14 cellular contexts compared by ENCODE assay signal in genomic region chr7:40097728-40098127, GRCh38.
"Had no signal": no experiment of that assay in that cellular context is flagged by ENCODE, and none has a peak within 500 bp of the region (broad histone marks: within the 10 kb centered on the region; RNA-seq: fewer than 3 reads in every experiment).

No MANE protein-coding gene starts in this region.

- H3K9me3 Mint-ChIP-seq: activated T-helper 17 cell treated with anti-CD3 and anti-CD28 coated beads, Interleukin-2, amount 50 U/mL, for 72 hours; naive B cell; stimulated activated effector memory CD8-positive, alpha-beta T cell treated with anti-CD3 and anti-CD28 coated beads, Interleukin-12 subunit alpha, Interleukin-12 subunit beta, amount 100 ng/mL, for 72 hours; T-helper 2 cell treated with Interferon-gamma antibody and Interleukin-4, amounts not matched to agents 5 μg/mL and 100 μg/mL, for 36 hours had no signal

- H3K4me1 Mint-ChIP-seq: activated T-helper 17 cell treated with anti-CD3 and anti-CD28 coated beads, Interleukin-2, amount 50 U/mL, for 72 hours; stimulated activated effector memory CD8-positive, alpha-beta T cell treated with anti-CD3 and anti-CD28 coated beads, Interleukin-12 subunit alpha, Interleukin-12 subunit beta, amount 100 ng/mL, for 72 hours had no signal

- H3K4me1 ChIP-seq: spleen had no signal

- H3K4me3 ChIP-seq: coronary artery, sigmoid colon, spleen, thoracic aorta had no signal

- ATAC-seq: activated CD4-positive, CD25-positive, alpha-beta regulatory T cell treated with anti-CD3 and anti-CD28 coated beads, Interleukin-2, amount 50 U/mL, for 24 hours; activated T-helper 17 cell treated with anti-CD3 and anti-CD28 coated beads, Interleukin-2, amount 50 U/mL, for 72 hours; esophagus mucosa; left lobe of liver; stimulated activated effector memory CD8-positive, alpha-beta T cell treated with anti-CD3 and anti-CD28 coated beads, Interleukin-12 subunit alpha, Interleukin-12 subunit beta, amount 100 ng/mL, for 72 hours had no signal

- H3K4me3 Mint-ChIP-seq: activated T-helper 17 cell treated with anti-CD3 and anti-CD28 coated beads, Interleukin-2, amount 50 U/mL, for 72 hours; naive B cell; stimulated activated effector memory CD8-positive, alpha-beta T cell treated with anti-CD3 and anti-CD28 coated beads, Interleukin-12 subunit alpha, Interleukin-12 subunit beta, amount 100 ng/mL, for 72 hours; T-helper 2 cell treated with Interferon-gamma antibody and Interleukin-4, amounts not matched to agents 5 μg/mL and 100 μg/mL, for 36 hours had no signal

- H3K27me3 ChIP-seq: sigmoid colon, spleen had no signal

- DNase-seq: activated naive CD4-positive, alpha-beta T cell treated with Interleukin-2 at 50 U/mL for 16 hours; naive B cell; sigmoid colon; spleen; stimulated activated CD4-positive, alpha-beta T cell treated with anti-CD3 and anti-CD28 coated beads, Interleukin-1b, Interleukin-23, amount 100 ng/mL, for 48 hours; SW 1271 had no signal

- H3K9me3 ChIP-seq: sigmoid colon, spleen, thoracic aorta had no signal

- H3K27ac Mint-ChIP-seq: activated T-helper 17 cell treated with anti-CD3 and anti-CD28 coated beads, Interleukin-2, amount 50 U/mL, for 72 hours; stimulated activated effector memory CD8-positive, alpha-beta T cell treated with anti-CD3 and anti-CD28 coated beads, Interleukin-12 subunit alpha, Interleukin-12 subunit beta, amount 100 ng/mL, for 72 hours; T-helper 2 cell treated with Interferon-gamma antibody and Interleukin-4, amounts not matched to agents 5 μg/mL and 100 μg/mL, for 36 hours had no signal

- H3K27ac ChIP-seq: coronary artery, sigmoid colon, spleen, thoracic aorta had no signal

- H3K27me3 Mint-ChIP-seq: activated T-helper 17 cell treated with anti-CD3 and anti-CD28 coated beads, Interleukin-2, amount 50 U/mL, for 72 hours; naive B cell had no signal
